16 cellular contexts compared by ENCODE assay signal in genomic region chr2:39050109-39050508, GRCh38.
"Had no signal": no experiment of that assay in that cellular context is flagged by ENCODE, and none has a peak within 500 bp of the region (broad histone marks: within the 10 kb centered on the region; RNA-seq: fewer than 3 reads in every experiment).

No MANE protein-coding gene starts in this region.

- H3K4me3 Mint-ChIP-seq: activated CD8-positive, alpha-beta T cell treated with anti-CD3 and anti-CD28 coated beads, Interleukin-2, amount 10 ng/mL, durations not matched to agents 7 days and 5 days; activated naive CD8-positive, alpha-beta T cell treated with anti-CD3 and anti-CD28 coated beads, Interleukin-2, amount 50 U/mL, for 24 hours; central memory CD8-positive, alpha-beta T cell had no signal

- DNase-seq: activated CD4-positive, alpha-beta T cell treated with anti-CD3 and anti-CD28 coated beads for 4 hours; activated CD8-positive, alpha-beta memory T cell treated with anti-CD3 and anti-CD28 coated beads, Interleukin-2, amount 50 U/mL, for 48 hours; activated CD8-positive, alpha-beta T cell treated with anti-CD3 and anti-CD28 coated beads, Interleukin-2, amount 10 ng/mL, durations not matched to agents 7 days and 5 days; activated naive CD4-positive, alpha-beta T cell treated with Interleukin-2 at 50 U/mL for 16 hours; activated naive CD8-positive, alpha-beta T cell treated with anti-CD3 and anti-CD28 coated beads, Interleukin-2, amount 50 U/mL, for 24 hours; body of pancreas; effector memory CD4-positive, alpha-beta T cell; erythroblast; glutamatergic neuron; left lung; mesendoderm; pancreas; T1000; tibial artery had no signal

- H3K4me3 ChIP-seq: body of pancreas, left lung, pancreas, tibial artery, vagina had no signal

- H3K4me1 Mint-ChIP-seq: activated naive CD8-positive, alpha-beta T cell treated with anti-CD3 and anti-CD28 coated beads, Interleukin-2, amount 50 U/mL, for 24 hours; central memory CD8-positive, alpha-beta T cell had no signal

- H3K27me3 Mint-ChIP-seq: activated naive CD8-positive, alpha-beta T cell treated with anti-CD3 and anti-CD28 coated beads, Interleukin-2, amount 50 U/mL, for 24 hours; central memory CD8-positive, alpha-beta T cell had no signal

- H3K27ac Mint-ChIP-seq: activated CD8-positive, alpha-beta T cell treated with anti-CD3 and anti-CD28 coated beads, Interleukin-2, amount 10 ng/mL, durations not matched to agents 7 days and 5 days; activated naive CD8-positive, alpha-beta T cell treated with anti-CD3 and anti-CD28 coated beads, Interleukin-2, amount 50 U/mL, for 24 hours had no signal

- H3K9me3 Mint-ChIP-seq: activated naive CD8-positive, alpha-beta T cell treated with anti-CD3 and anti-CD28 coated beads, Interleukin-2, amount 50 U/mL, for 24 hours; central memory CD8-positive, alpha-beta T cell had no signal

- ATAC-seq: activated CD8-positive, alpha-beta T cell treated with anti-CD3 and anti-CD28 coated beads, Interleukin-2, amount 10 ng/mL, durations not matched to agents 7 days and 5 days; activated naive CD8-positive, alpha-beta T cell treated with anti-CD3 and anti-CD28 coated beads, Interleukin-2, amount 50 U/mL, for 24 hours; body of pancreas; left lung; pancreas had no signal
